In genomic region chr3:46285931-46286330, GRCh38 we compare ENCODE assay signal across 16 cellular contexts. TPM values are rescaled to one million over a fixed set of nuclear protein-coding genes. Genes with fewer than 3 reads are reported as not detected.
"Had no signal": no experiment of that assay in that cellular context is flagged by ENCODE, and none has a peak within 500 bp of the region (broad histone marks: within the 10 kb centered on the region; RNA-seq: fewer than 3 reads in every experiment).

No MANE protein-coding gene starts in this region.

- H3K4me1 ChIP-seq: breast epithelium, transverse colon had no signal

- H3K4me3 Mint-ChIP-seq: activated naive CD8-positive, alpha-beta T cell had no signal

- DNase-seq: activated CD4-positive, alpha-beta T cell treated with anti-CD3 and anti-CD28 coated beads for 48 hours; activated CD8-positive, alpha-beta memory T cell treated with anti-CD3 and anti-CD28 coated beads, Interleukin-2, amount 50 U/mL, for 4 hours; activated effector memory CD4-positive, alpha-beta T cell treated with Interleukin-2 at 50 U/mL for 16 hours; aorta; esophagus squamous epithelium; foreskin fibroblast; left cardiac atrium; naive thymus-derived CD4-positive, alpha-beta T cell; posterior cingulate gyrus; transverse colon had no signal

- H3K9me3 Mint-ChIP-seq: naive thymus-derived CD4-positive, alpha-beta T cell had no signal

- H3K27me3 ChIP-seq: breast epithelium, esophagus squamous epithelium, transverse colon had no signal

- H3K36me3 ChIP-seq: breast epithelium, esophagus squamous epithelium, transverse colon had no signal

- H3K9me3 ChIP-seq: breast epithelium, esophagus squamous epithelium, transverse colon had no signal

- H3K27ac ChIP-seq: breast epithelium, transverse colon had no signal

- H3K36me3 Mint-ChIP-seq: activated naive CD8-positive, alpha-beta T cell had no signal

- H3K4me3 ChIP-seq: breast epithelium, esophagus squamous epithelium, transverse colon had no signal

- H3K27me3 Mint-ChIP-seq: activated naive CD8-positive, alpha-beta T cell had no signal

- H3K27ac Mint-ChIP-seq: activated naive CD8-positive, alpha-beta T cell had no signal

RNA-seq across cellular contexts. Expression of gene CCR3, which starts 43.7 kb away (rescaled TPM):
- total RNA-seq: breast epithelium, esophagus squamous epithelium, left cardiac atrium, lung microvascular endothelial cell, SK-MEL-5, skeletal muscle tissue, subcutaneous adipose tissue, transverse colon had no signal
- polyA plus RNA-seq: aorta; naive thymus-derived CD4-positive, alpha-beta T cell had no signal
